Comparison of ENCODE assay signal across 26 cellular contexts in the genomic region with DNA sequence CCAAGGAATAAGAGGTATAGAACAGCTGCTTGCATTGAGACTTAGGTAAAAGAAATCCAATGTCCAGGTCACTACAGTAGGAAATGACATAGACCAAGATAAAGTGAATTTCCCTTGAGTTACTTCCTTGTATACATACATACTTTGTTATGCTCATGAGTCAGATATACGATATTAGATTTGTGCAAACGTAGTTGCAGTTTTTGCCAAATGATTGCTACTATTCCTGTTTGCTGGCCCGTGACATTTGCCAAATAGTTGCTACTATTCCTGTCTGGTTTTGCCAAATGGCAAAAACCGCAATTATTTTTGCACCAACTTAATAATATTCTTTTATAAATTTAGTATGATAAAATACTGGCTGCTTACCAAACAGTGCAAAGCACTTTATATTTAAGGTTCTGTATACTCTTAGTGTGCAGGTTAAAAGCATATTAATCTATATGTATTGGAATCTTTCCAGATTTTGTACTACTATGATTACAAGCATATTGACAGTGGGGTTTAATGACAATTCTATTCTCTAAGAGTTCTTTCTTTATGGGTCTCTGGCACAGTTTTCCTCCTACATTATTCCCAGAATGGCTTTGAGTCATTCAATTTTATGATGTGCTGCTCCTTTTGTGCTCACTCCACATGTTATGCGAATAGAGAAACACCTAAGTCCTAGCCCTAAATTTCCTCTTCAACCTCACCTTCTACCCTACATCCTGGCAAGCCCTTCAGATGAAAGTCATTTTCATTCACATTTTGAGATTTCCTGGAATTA.
A peak's percentile ranks its signal among the peaks of the same experiment; 100 is the strongest.
DNase-seq lines count a peak whose midpoint lies in the region; ATAC-seq, FAIRE-seq and TF ChIP-seq lines count a peak whose summit lies in the region.
"Had no signal": no experiment of that assay in that cellular context is flagged by ENCODE, and none has a peak within 500 bp of the region (broad histone marks: within the 10 kb centered on the region; RNA-seq: fewer than 3 reads in every experiment).

No MANE protein-coding gene starts in this region.

- H3K4me3 ChIP-seq in LNCaP clone FGC (ENCODE audit: low read depth, low read length) (no peak overlapping the region), epithelial cell of esophagus (ENCODE audit: low read length) (no peak overlapping the region), mucosa of rectum (ENCODE audit: low read length in 2 of 2) (no peak overlapping the region), upper lobe of right lung (no peak overlapping the region)
- H3K4me3 ChIP-seq: hepatocyte, neural progenitor cell, testis had no signal

- H3K36me3 ChIP-seq in mucosa of rectum (ENCODE audit: control insufficient read depth in 2 of 2, insufficient read depth in 2 of 2, low read length in 2 of 2) (no peaks in the 10 kb centered on the region), upper lobe of right lung (no peaks in the 10 kb centered on the region)
- H3K36me3 ChIP-seq: neural progenitor cell had no signal

- H3K9me3 ChIP-seq in mucosa of rectum (ENCODE audit: control insufficient read depth in 2 of 2, low read length in 2 of 2), result no peaks in the 10 kb centered on the region
- no peaks in the 10 kb centered on the region for H3K9me3 ChIP-seq in upper lobe of right lung
- H3K9me3 ChIP-seq: testis had no signal

- H3K27me3 ChIP-seq in mucosa of rectum (ENCODE audit: control insufficient read depth in 2 of 2, insufficient read depth in 2 of 2, low read length in 2 of 2) (peaks cover 0 to 5% of the 10 kb centered on the region in 2 donors), upper lobe of right lung (no peaks in the 10 kb centered on the region)
- H3K27me3 ChIP-seq: hepatocyte, neural progenitor cell, testis had no signal

- no peaks in the 10 kb centered on the region for H3K9me3 Mint-ChIP-seq in activated naive CD4-positive, alpha-beta T cell treated with anti-CD3 and anti-CD28 coated beads, Interleukin-2, amount 10 ng/mL, durations not matched to agents 7 days and 5 days
- H3K9me3 Mint-ChIP-seq: activated T-helper 1 cell treated with anti-CD3 and anti-CD28 coated beads, Interleukin-12 subunit alpha, Interleukin-12 subunit beta, Interleukin-2, Interleukin-4 antibody, amounts not matched to agents 30 ng/mL and 10 ng/mL and 1 ng/mL, durations not matched to agents 14 hours and 24 hours and 36 hours; immature natural killer cell; neural progenitor cell had no signal

- no peaks in the 10 kb centered on the region for H3K36me3 Mint-ChIP-seq in activated naive CD4-positive, alpha-beta T cell treated with anti-CD3 and anti-CD28 coated beads, Interleukin-2, amount 10 ng/mL, durations not matched to agents 7 days and 5 days
- H3K36me3 Mint-ChIP-seq: activated CD8-positive, alpha-beta memory T cell treated with anti-CD3 and anti-CD28 coated beads, Interleukin-2, amount 10 ng/mL, durations not matched to agents 7 days and 5 days; activated naive CD8-positive, alpha-beta T cell; immature natural killer cell; neural progenitor cell had no signal

- CTCF ChIA-PET in activated naive CD4-positive, alpha-beta T cell treated with anti-CD3 and anti-CD28 coated beads, Interleukin-2, amount 10 ng/mL, durations not matched to agents 7 days and 5 days (lab: Charles Lee), result no interaction called here

- H3K4me3 Mint-ChIP-seq in activated naive CD4-positive, alpha-beta T cell treated with anti-CD3 and anti-CD28 coated beads, Interleukin-2, amount 10 ng/mL, durations not matched to agents 7 days and 5 days, result no peak overlapping the region
- H3K4me3 Mint-ChIP-seq: activated CD8-positive, alpha-beta memory T cell treated with anti-CD3 and anti-CD28 coated beads, Interleukin-2, amount 10 ng/mL, durations not matched to agents 7 days and 5 days; activated naive CD8-positive, alpha-beta T cell; activated T-helper 1 cell treated with anti-CD3 and anti-CD28 coated beads, Interleukin-12 subunit alpha, Interleukin-12 subunit beta, Interleukin-2, Interleukin-4 antibody, amounts not matched to agents 30 ng/mL and 10 ng/mL and 1 ng/mL, durations not matched to agents 14 hours and 24 hours and 36 hours; immature natural killer cell; neural progenitor cell; T-helper 17 cell had no signal

- no peak for FAIRE-seq in GM12891 (lab: Jason Lieb, UNC)
- FAIRE-seq: RCC 7860 had no signal

- intact Hi-C loops in upper lobe of right lung (cut with DNase I), result no loop called here

- H3K4me1 Mint-ChIP-seq in activated naive CD4-positive, alpha-beta T cell treated with anti-CD3 and anti-CD28 coated beads, Interleukin-2, amount 10 ng/mL, durations not matched to agents 7 days and 5 days, result no peaks in the 10 kb centered on the region
- H3K4me1 Mint-ChIP-seq: activated CD8-positive, alpha-beta memory T cell treated with anti-CD3 and anti-CD28 coated beads, Interleukin-2, amount 10 ng/mL, durations not matched to agents 7 days and 5 days; immature natural killer cell; neural progenitor cell had no signal

- H3K4me1 ChIP-seq in mucosa of rectum (ENCODE audit: control insufficient read depth in 2 of 2, insufficient read depth in 2 of 2, low read length in 2 of 2) (no peaks in the 10 kb centered on the region), upper lobe of right lung (no peaks in the 10 kb centered on the region)
- H3K4me1 ChIP-seq: neural progenitor cell, testis had no signal

- H3K27ac Mint-ChIP-seq in activated naive CD4-positive, alpha-beta T cell treated with anti-CD3 and anti-CD28 coated beads, Interleukin-2, amount 10 ng/mL, durations not matched to agents 7 days and 5 days, result no peak overlapping the region
- H3K27ac Mint-ChIP-seq: activated CD8-positive, alpha-beta memory T cell treated with anti-CD3 and anti-CD28 coated beads, Interleukin-2, amount 10 ng/mL, durations not matched to agents 7 days and 5 days; activated naive CD8-positive, alpha-beta T cell; activated T-helper 1 cell treated with anti-CD3 and anti-CD28 coated beads, Interleukin-12 subunit alpha, Interleukin-12 subunit beta, Interleukin-2, Interleukin-4 antibody, amounts not matched to agents 30 ng/mL and 10 ng/mL and 1 ng/mL, durations not matched to agents 14 hours and 24 hours and 36 hours; immature natural killer cell; neural progenitor cell; progenitor cell of endocrine pancreas; T-helper 17 cell had no signal

- H3K9ac ChIP-seq in mucosa of rectum (ENCODE audit: low read depth in 1 of 2, low read length in 2 of 2), result no peak overlapping the region
- H3K9ac ChIP-seq: neural progenitor cell had no signal

- no peak for ATAC-seq in upper lobe of right lung
- ATAC-seq: activated CD8-positive, alpha-beta memory T cell treated with anti-CD3 and anti-CD28 coated beads, Interleukin-2, amount 10 ng/mL, durations not matched to agents 7 days and 5 days; left ventricle myocardium superior; T-helper 17 cell had no signal

- H3K27ac ChIP-seq in mucosa of rectum (ENCODE audit: low read depth in 2 of 2, low read length in 2 of 2) (peak overlapping the region; percentile 32 to 58), upper lobe of right lung (no peak overlapping the region)
- H3K27ac ChIP-seq: hepatocyte, neural progenitor cell, testis had no signal

- no peak for TF ChIP-seq CTCF in LNCaP clone FGC (IDR thresholded peaks at IDR 0.05; ENCODE audit: control insufficient read depth, extremely low read depth, insufficient read depth)
- TF ChIP-seq CTCF in epithelial cell of esophagus (IDR thresholded peaks at IDR 0.05; ENCODE audit: insufficient read depth, low read depth, low read length, missing control alignments), result no peak
- no peak for TF ChIP-seq CTCF in upper lobe of right lung (IDR thresholded peaks at IDR 0.05)

- TF ChIP-seq POLR2A in GM12891 (IDR thresholded peaks at IDR 0.05; ENCODE audit: low read depth, low read length), result no peak

- peak; percentile 52 for DNase-seq in DMS53 (lab: John Stamatoyannopoulos, UW)
- peak; percentile 58 for DNase-seq in LNCaP clone FGC (ENCODE audit: low read depth)
- DNase-seq in epithelial cell of esophagus (ENCODE audit: low read depth), result peak; percentile 13
- DNase-seq in upper lobe of right lung, result no peak
- DNase-seq in activated naive CD4-positive, alpha-beta T cell treated with anti-CD3 and anti-CD28 coated beads, Interleukin-2, amount 10 ng/mL, durations not matched to agents 7 days and 5 days, result no peak
- DNase-seq in GM12891 (ENCODE audit: insufficient read length, low spot score), result no peak
- no peak for DNase-seq in activated CD4-positive, alpha-beta T cell treated with anti-CD3 and anti-CD28 coated beads, Interleukin-2, amount 50 U/mL, for 4 hours
- DNase-seq: activated CD4-positive, alpha-beta T cell treated with anti-CD3 and anti-CD28 coated beads for 48 hours; activated CD8-positive, alpha-beta memory T cell treated with anti-CD3 and anti-CD28 coated beads, Interleukin-2, amount 10 ng/mL, durations not matched to agents 7 days and 5 days; GF-D8; immature natural killer cell; left ventricle myocardium superior; NCI-H1417; NCI-H2107; NCI-H524 treated with DMSO at 0.1 percent for 48 hours; stimulated activated CD4-positive, alpha-beta T cell treated with anti-CD3 and anti-CD28 coated beads, Interleukin-2, amount 100 ng/mL, for 48 hours; stimulated activated naive CD4-positive, alpha-beta T cell; T-helper 17 cell; testis had no signal

- H3K27me3 Mint-ChIP-seq in activated naive CD4-positive, alpha-beta T cell treated with anti-CD3 and anti-CD28 coated beads, Interleukin-2, amount 10 ng/mL, durations not matched to agents 7 days and 5 days, result no peaks in the 10 kb centered on the region
- H3K27me3 Mint-ChIP-seq: activated CD8-positive, alpha-beta memory T cell treated with anti-CD3 and anti-CD28 coated beads, Interleukin-2, amount 10 ng/mL, durations not matched to agents 7 days and 5 days; activated naive CD8-positive, alpha-beta T cell; progenitor cell of endocrine pancreas had no signal

TF ChIP-seq in GM12891, 5 proteins besides CTCF, POLR2A, EP300 and RAD21:
- TF ChIP-seq SPI1 (IDR thresholded peaks at IDR 0.05; ENCODE audit: low read depth, low read length) (no peak), PAX5 (IDR thresholded peaks at IDR 0.05; ENCODE audit: insufficient read depth, low read length, severe bottlenecking) (no peak), TAF1 (IDR thresholded peaks at IDR 0.05; ENCODE audit: low read depth, low read length) (no peak), POLR2AphosphoS5 (IDR thresholded peaks at IDR 0.05; ENCODE audit: low read depth, low read length) (no peak), POU2F2 (IDR thresholded peaks at IDR 0.05; ENCODE audit: low read depth, low read length) (no peak)

Comparison
In these comparisons a context has a peak if more than half of its experiments do, and no peak if none do; other contexts are left out.
1. DNase-seq: peak in DMS53 (single experiment), LNCaP clone FGC (single experiment) and epithelial cell of esophagus (single experiment); none in upper lobe of right lung (single experiment), activated naive CD4-positive, alpha-beta T cell treated with anti-CD3 and anti-CD28 coated beads, Interleukin-2, amount 10 ng/mL, durations not matched to agents 7 days and 5 days (single experiment), GM12891 (single experiment) and activated CD4-positive, alpha-beta T cell treated with anti-CD3 and anti-CD28 coated beads, Interleukin-2, amount 50 U/mL, for 4 hours (0 of 2).